ENCODE assay signal across 1 cellular context in genomic region chr5:149367249-149367971, GRCh38.
TF ChIP-seq lines count a peak whose summit lies in the region.

No MANE protein-coding gene starts in this region.

TF ChIP-seq in K562, 482 proteins besides CTCF, POLR2A, EP300 and RAD21 (continued from another document and continues in another):
- TF ChIP-seq CGGBP1 (CRISPR knock-in tag; IDR thresholded peaks at IDR 0.05) (no peak), TEAD2 (tag; IDR thresholded peaks at IDR 0.05) (no peak), ZKSCAN1 (IDR thresholded peaks at IDR 0.05; ENCODE audit: low read depth, low read length) (0 out of 2 replicates have a peak, but pooled peaks have one; percentile 21), ATF1 (CRISPR knock-in tag; IDR thresholded peaks at IDR 0.05) (no peak), ATF1 (tag; IDR thresholded peaks at IDR 0.05) (peak; percentile 35; the same call in 1 of the 2 replicates), CAMTA2 (CRISPR knock-in tag; conservative IDR thresholded peaks at IDR 0.05) (no peak), ZNF696 (CRISPR knock-in tag; conservative IDR thresholded peaks at IDR 0.05) (no peak), LCOR (CRISPR knock-in tag; IDR thresholded peaks at IDR 0.05) (peak; percentile 85), NR2F6 (CRISPR knock-in tag; IDR thresholded peaks at IDR 0.05) (no peak), ZNF764 (CRISPR knock-in tag; IDR thresholded peaks at IDR 0.05; ENCODE audit: low read depth) (no peak), ZNF79 (CRISPR knock-in tag; IDR thresholded peaks at IDR 0.05; ENCODE audit: low read depth) (no peak), TSHZ1 (CRISPR knock-in tag; IDR thresholded peaks at IDR 0.05) (no peak), HDAC3 (IDR thresholded peaks at IDR 0.05; ENCODE audit: borderline replicate concordance, partially characterized antibody) (no peak), CHCHD3 (CRISPR knock-in tag; IDR thresholded peaks at IDR 0.05) (no peak), E2F5 (CRISPR knock-in tag; IDR thresholded peaks at IDR 0.05) (no peak), HMG20B (CRISPR knock-in tag; IDR thresholded peaks at IDR 0.05) (no peak), SMAD3 (CRISPR knock-in tag; conservative IDR thresholded peaks at IDR 0.05) (no peak), BRD9 (IDR thresholded peaks at IDR 0.05; ENCODE audit: low read depth, partially characterized antibody) (no peak), PTBP1 (IDR thresholded peaks at IDR 0.05; ENCODE audit: low read depth, low read length) (no peak), POLR2H (tag; IDR thresholded peaks at IDR 0.05; ENCODE audit: low read depth) (no peak), SP2 (IDR thresholded peaks at IDR 0.05; ENCODE audit: extremely low read depth, low read depth, low read length, poor library complexity, severe bottlenecking) (no peak), KLF16 (IDR thresholded peaks at IDR 0.05) (peak; percentile 41; the same call in 1 of the 2 replicates), CREB1 (IDR thresholded peaks at IDR 0.05) (no peak), CREB1 (CRISPR knock-in tag; IDR thresholded peaks at IDR 0.05) (0 out of 2 replicates have a peak, but pooled peaks have one; percentile 50), SIRT6 (IDR thresholded peaks at IDR 0.05; ENCODE audit: low read depth, low read length) (no peak), ZNF197 (CRISPR knock-in tag; IDR thresholded peaks at IDR 0.05; ENCODE audit: low read depth) (no peak), MLX (CRISPR knock-in tag; conservative IDR thresholded peaks at IDR 0.05) (no peak), ZNF280B (CRISPR knock-in tag; IDR thresholded peaks at IDR 0.05) (no peak), CCNT2 (IDR thresholded peaks at IDR 0.05; ENCODE audit: borderline replicate concordance, extremely low read depth, insufficient read length, low read depth, low read length) (no peak), ZNF830 (CRISPR knock-in tag; IDR thresholded peaks at IDR 0.05) (no peak), C11orf30 (IDR thresholded peaks at IDR 0.05; ENCODE audit: low read depth) (no peak), SMC3 (conservative IDR thresholded peaks at IDR 0.05; ENCODE audit: insufficient read depth, low read depth, low read length) (peak; percentile 83), ZNF311 (CRISPR knock-in tag; IDR thresholded peaks at IDR 0.05) (no peak), HNRNPK (IDR thresholded peaks at IDR 0.05; ENCODE audit: low read depth, low read length, poor library complexity, severe bottlenecking) (no peak), ZNF76 (CRISPR knock-in tag; IDR thresholded peaks at IDR 0.05; ENCODE audit: borderline replicate concordance) (no peak), SRSF1 (IDR thresholded peaks at IDR 0.05; ENCODE audit: low read depth, low read length) (no peak), ZNF644 (tag; IDR thresholded peaks at IDR 0.05; ENCODE audit: low read depth) (no peak), ID3 (CRISPR knock-in tag; IDR thresholded peaks at IDR 0.05) (no peak), ID3 (tag; IDR thresholded peaks at IDR 0.05) (no peak), DNMT1 (IDR thresholded peaks at IDR 0.05) (no peak), PML (IDR thresholded peaks at IDR 0.05; ENCODE audit: low read length) (no peak), TRIM25 (IDR thresholded peaks at IDR 0.05; ENCODE audit: borderline replicate concordance) (no peak), NEUROD1 (IDR thresholded peaks at IDR 0.05; ENCODE audit: borderline replicate concordance, low read depth, low read length, partially characterized antibody) (peak; percentile 27), ETV1 (tag; conservative IDR thresholded peaks at IDR 0.05; ENCODE audit: low read depth) (no peak), EHMT2 (IDR thresholded peaks at IDR 0.05) (no peak), STAG1 (CRISPR knock-in tag; IDR thresholded peaks at IDR 0.05; ENCODE audit: borderline replicate concordance) (no peak), ARID1B (IDR thresholded peaks at IDR 0.05) (no peak), GABPB1 (CRISPR knock-in tag; IDR thresholded peaks at IDR 0.05) (no peak), POLR3A (IDR thresholded peaks at IDR 0.05; ENCODE audit: borderline replicate concordance, extremely low read depth, insufficient read depth, insufficient read length) (no peak), KHSRP (IDR thresholded peaks at IDR 0.05) (no peak), ETV6 (IDR thresholded peaks at IDR 0.05; ENCODE audit: borderline replicate concordance in 1 of 2, low read depth in 2 of 2, low read length in 1 of 2) (no peak), ETV6 (CRISPR knock-in tag; IDR thresholded peaks at IDR 0.05; ENCODE audit: borderline replicate concordance) (no peak), CBX2 (IDR thresholded peaks at IDR 0.05; ENCODE audit: insufficient read depth, low read length, poor library complexity, severe bottlenecking) (no peak), MTA2 (IDR thresholded peaks at IDR 0.05; ENCODE audit: low read depth) (no peak), NCOA6 (IDR thresholded peaks at IDR 0.05) (no peak), MEF2A (IDR thresholded peaks at IDR 0.05; ENCODE audit: control insufficient read depth, low read depth, low read length) (no peak), EZH2 (IDR thresholded peaks at IDR 0.05; ENCODE audit: borderline replicate concordance, low read depth, low read length) (no peak), ESRRA (IDR thresholded peaks at IDR 0.05; ENCODE audit: borderline replicate concordance, low read depth) (peak; percentile 75), ADNP (tag; IDR thresholded peaks at IDR 0.05) (no peak)
- TF ChIP-seq, protein P1, sequence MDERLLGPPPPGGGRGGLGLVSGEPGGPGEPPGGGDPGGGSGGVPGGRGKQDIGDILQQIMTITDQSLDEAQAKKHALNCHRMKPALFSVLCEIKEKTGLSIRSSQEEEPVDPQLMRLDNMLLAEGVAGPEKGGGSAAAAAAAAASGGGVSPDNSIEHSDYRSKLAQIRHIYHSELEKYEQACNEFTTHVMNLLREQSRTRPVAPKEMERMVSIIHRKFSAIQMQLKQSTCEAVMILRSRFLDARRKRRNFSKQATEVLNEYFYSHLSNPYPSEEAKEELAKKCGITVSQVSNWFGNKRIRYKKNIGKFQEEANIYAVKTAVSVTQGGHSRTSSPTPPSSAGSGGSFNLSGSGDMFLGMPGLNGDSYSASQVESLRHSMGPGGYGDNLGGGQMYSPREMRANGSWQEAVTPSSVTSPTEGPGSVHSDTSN (CRISPR knock-in tag; IDR thresholded peaks at IDR 0.05; ENCODE audit: low read depth): no peak
- TF ChIP-seq, protein P1 (tag; conservative IDR thresholded peaks at IDR 0.05; ENCODE audit: low read depth): peak; percentile 84
- TF ChIP-seq, protein P2, sequence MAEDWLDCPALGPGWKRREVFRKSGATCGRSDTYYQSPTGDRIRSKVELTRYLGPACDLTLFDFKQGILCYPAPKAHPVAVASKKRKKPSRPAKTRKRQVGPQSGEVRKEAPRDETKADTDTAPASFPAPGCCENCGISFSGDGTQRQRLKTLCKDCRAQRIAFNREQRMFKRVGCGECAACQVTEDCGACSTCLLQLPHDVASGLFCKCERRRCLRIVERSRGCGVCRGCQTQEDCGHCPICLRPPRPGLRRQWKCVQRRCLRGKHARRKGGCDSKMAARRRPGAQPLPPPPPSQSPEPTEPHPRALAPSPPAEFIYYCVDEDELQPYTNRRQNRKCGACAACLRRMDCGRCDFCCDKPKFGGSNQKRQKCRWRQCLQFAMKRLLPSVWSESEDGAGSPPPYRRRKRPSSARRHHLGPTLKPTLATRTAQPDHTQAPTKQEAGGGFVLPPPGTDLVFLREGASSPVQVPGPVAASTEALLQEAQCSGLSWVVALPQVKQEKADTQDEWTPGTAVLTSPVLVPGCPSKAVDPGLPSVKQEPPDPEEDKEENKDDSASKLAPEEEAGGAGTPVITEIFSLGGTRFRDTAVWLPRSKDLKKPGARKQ (CRISPR knock-in tag; IDR thresholded peaks at IDR 0.05): no peak
- TF ChIP-seq, protein P3, sequence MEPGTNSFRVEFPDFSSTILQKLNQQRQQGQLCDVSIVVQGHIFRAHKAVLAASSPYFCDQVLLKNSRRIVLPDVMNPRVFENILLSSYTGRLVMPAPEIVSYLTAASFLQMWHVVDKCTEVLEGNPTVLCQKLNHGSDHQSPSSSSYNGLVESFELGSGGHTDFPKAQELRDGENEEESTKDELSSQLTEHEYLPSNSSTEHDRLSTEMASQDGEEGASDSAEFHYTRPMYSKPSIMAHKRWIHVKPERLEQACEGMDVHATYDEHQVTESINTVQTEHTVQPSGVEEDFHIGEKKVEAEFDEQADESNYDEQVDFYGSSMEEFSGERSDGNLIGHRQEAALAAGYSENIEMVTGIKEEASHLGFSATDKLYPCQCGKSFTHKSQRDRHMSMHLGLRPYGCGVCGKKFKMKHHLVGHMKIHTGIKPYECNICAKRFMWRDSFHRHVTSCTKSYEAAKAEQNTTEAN (CRISPR knock-in tag; IDR thresholded peaks at IDR 0.05): no peak
